1 cellular context compared by ENCODE assay signal in genomic region chr16:10979717-10980601, GRCh38.
TF ChIP-seq lines count a peak whose summit lies in the region.

No MANE protein-coding gene starts in this region.

TF ChIP-seq in IMR-90, 13 proteins besides CTCF, POLR2A, EP300 and RAD21:
- no peak for TF ChIP-seq FOS (IDR thresholded peaks at IDR 0.05; ENCODE audit: low read depth, low read length)
- no peak for TF ChIP-seq SMC3 (IDR thresholded peaks at IDR 0.05; ENCODE audit: low read depth, low read length)
- TF ChIP-seq NFE2L2 (IDR thresholded peaks at IDR 0.05; ENCODE audit: low read depth, low read length): no peak
- TF ChIP-seq MXI1 (IDR thresholded peaks at IDR 0.05; ENCODE audit: borderline replicate concordance, low read depth, low read length): no peak
- TF ChIP-seq BHLHE40 (IDR thresholded peaks at IDR 0.05; ENCODE audit: low read depth, low read length): no peak
- TF ChIP-seq ELK1 (IDR thresholded peaks at IDR 0.05; ENCODE audit: borderline replicate concordance, low read depth, low read length): no peak
- no peak for TF ChIP-seq RCOR1 (IDR thresholded peaks at IDR 0.05; ENCODE audit: insufficient replicate concordance, low read length)
- no peak for TF ChIP-seq MAFK (IDR thresholded peaks at IDR 0.05; ENCODE audit: low read depth, low read length)
- no peak for TF ChIP-seq CEBPB (IDR thresholded peaks at IDR 0.05; ENCODE audit: low read depth, low read length)
